ENCODE assay signal across 20 cellular contexts in the genomic region with DNA sequence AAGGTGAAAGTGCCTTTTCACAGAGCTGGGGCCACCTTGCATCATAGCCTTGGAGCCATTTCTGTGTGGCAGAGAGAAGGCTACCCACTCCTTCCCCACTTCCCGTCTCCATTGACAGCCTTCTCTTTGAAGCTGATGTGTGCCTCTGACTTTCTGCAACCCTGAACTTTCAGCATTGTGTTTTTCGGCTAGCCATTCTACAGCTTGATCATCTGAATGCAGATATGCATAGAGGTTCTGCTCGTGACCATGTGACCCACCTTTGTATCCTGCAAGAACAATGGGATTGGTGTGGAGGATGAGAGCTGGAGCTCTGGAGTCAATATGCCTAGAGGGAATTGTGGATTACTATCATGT.
DNase-seq lines count a peak whose midpoint lies in the region; ATAC-seq, FAIRE-seq and TF ChIP-seq lines count a peak whose summit lies in the region.
"Had no signal": no experiment of that assay in that cellular context is flagged by ENCODE, and none has a peak within 500 bp of the region (broad histone marks: within the 10 kb centered on the region; RNA-seq: fewer than 3 reads in every experiment).

No MANE protein-coding gene starts in this region.

- no peak overlapping the region for H2AK5ac ChIP-seq in H9 (ENCODE audit: insufficient read length, low read length)

- H3F3A ChIP-seq in smooth muscle cell (ENCODE audit: low read depth), result no peaks in the 10 kb centered on the region

- intact Hi-C loops in esophagus muscularis mucosa (cut with DNase I), result loop anchor here (5.0 kb wide), 1 partner anchor 119 kb away; no protein-coding TSS in a partner anchor
- intact Hi-C loops in natural killer cell (cut with micrococcal nuclease), result no loop called here

- no peak overlapping the region for H4K91ac ChIP-seq in H9 (ENCODE audit: insufficient read length, low read depth, low read length)

- WGBS in H9 (ENCODE audit: extremely low coverage, insufficient read length, low lambda C conversion rate), result no CpG with 5 or more reads among the region's 3 CpGs
- 76% methylated on average over 3 of the region's 3 CpGs for WGBS in esophagus muscularis mucosa
- 93% methylated on average over 3 of the region's 3 CpGs for WGBS in smooth muscle cell (ENCODE audit: low lambda C conversion rate)

- H3K27me3 ChIP-seq in H9 (ENCODE audit: insufficient read depth, low read length) (no peaks in the 10 kb centered on the region; the same call in 1 of the 2 replicates), esophagus muscularis mucosa (no peaks in the 10 kb centered on the region), smooth muscle cell (ENCODE audit: low read depth) (no peaks in the 10 kb centered on the region)

- H3K9me3 ChIP-seq in H9 (ENCODE audit: control insufficient read depth, low read depth, low read length) (peaks cover 9% of the 10 kb centered on the region), esophagus muscularis mucosa (no peaks in the 10 kb centered on the region), smooth muscle cell (replicated peaks; ENCODE audit: low read depth) (no peaks in the 10 kb centered on the region)

- no peak overlapping the region for H3K27ac ChIP-seq in H9 (ENCODE audit: insufficient read length, low read depth, low read length)
- no peak overlapping the region for H3K27ac ChIP-seq in esophagus muscularis mucosa (replicated peaks in 1 of 4)
- peak overlapping the region; percentile 76 for H3K27ac ChIP-seq in smooth muscle cell (ENCODE audit: low read depth)
- H3K27ac ChIP-seq: KMS-11 had no signal

- H3K36me3 Mint-ChIP-seq in H9 (ENCODE audit: insufficient read depth in 1 of 3, low read depth in 3 of 3), result peaks cover 15 to 48% (median 29%) of the 10 kb centered on the region in 3 experiments
- H3K36me3 Mint-ChIP-seq in natural killer cell, result no peaks in the 10 kb centered on the region
- H3K36me3 Mint-ChIP-seq in WTC11, result peaks cover 39% of the 10 kb centered on the region
- H3K36me3 Mint-ChIP-seq: CD14-positive monocyte had no signal

- no peak overlapping the region for H3K4ac ChIP-seq in H9 (ENCODE audit: low read depth, low read length)

- H2AFZ ChIP-seq in H9 (ENCODE audit: low read length), result no peak overlapping the region
- no peak overlapping the region for H2AFZ ChIP-seq in smooth muscle cell (ENCODE audit: low read depth)

- no peak for TF ChIP-seq POLR2A in esophagus muscularis mucosa (IDR thresholded peaks at IDR 0.05; ENCODE audit: low read depth)

- no peak overlapping the region for H3T11ph ChIP-seq in H9 (ENCODE audit: low read length)

- peak overlapping the region; percentile 15 for H3K18ac ChIP-seq in H9 (ENCODE audit: insufficient read length, low read depth, low read length)

- H3K79me1 ChIP-seq in H9 (ENCODE audit: insufficient read depth, low read depth, low read length, poor library complexity, severe bottlenecking), result no peaks in the 10 kb centered on the region

- no peak overlapping the region for H2BK15ac ChIP-seq in H9 (ENCODE audit: low read depth, low read length)

- no peak overlapping the region for H4K8ac ChIP-seq in H9 (replicated peaks; ENCODE audit: insufficient read length, low read depth, low read length)

- no peaks in the 10 kb centered on the region for H3K79me2 ChIP-seq in H9 (ENCODE audit: insufficient read depth, low read length)
- no peaks in the 10 kb centered on the region for H3K79me2 ChIP-seq in smooth muscle cell (ENCODE audit: low read depth)

- no peak overlapping the region for H2BK12ac ChIP-seq in H9 (ENCODE audit: insufficient read length, low read depth, low read length)

- no peak for FAIRE-seq in frontal cortex (lab: Jason Lieb, UNC)
- FAIRE-seq: GM12892, GM18507, HepG2 had no signal

- H3K4me3 Mint-ChIP-seq in stimulated activated naive CD8-positive, alpha-beta T cell treated with anti-CD3 and anti-CD28 coated beads, Interleukin-15, amount 100 ng/mL, for 72 hours, result peak overlapping the region; percentile 21 to 48
- H3K4me3 Mint-ChIP-seq in H9, result no peak overlapping the region
- H3K4me3 Mint-ChIP-seq in natural killer cell, result no peak overlapping the region
- no peak overlapping the region for H3K4me3 Mint-ChIP-seq in WTC11

- no peak overlapping the region for H2BK120ac ChIP-seq in H9 (ENCODE audit: low read depth, low read length, poor library complexity, severe bottlenecking)

- H3K56ac ChIP-seq in H9 (ENCODE audit: insufficient read length, low read depth, low read length), result no peak overlapping the region

- POLR2A ChIA-PET in WTC11 (lab: Charles Lee), result no interaction called here

- H3K4me1 ChIP-seq in H9 (ENCODE audit: insufficient read depth, low read length) (peaks cover 6% of the 10 kb centered on the region; the same call in 1 of the 2 replicates), esophagus muscularis mucosa (peaks cover 0 to 27% (median 20%) of the 10 kb centered on the region in 4 donors), smooth muscle cell (ENCODE audit: low read depth) (no peaks in the 10 kb centered on the region)

- peak overlapping the region; percentile 57 for H4K5ac ChIP-seq in H9 (ENCODE audit: insufficient read length, low read depth, low read length)

- H3K4me3 ChIP-seq in esophagus muscularis mucosa (no peak overlapping the region), smooth muscle cell (no peak overlapping the region)

- no peak overlapping the region for H3K9ac ChIP-seq in H9 (ENCODE audit: extremely low read depth, insufficient read length, low read length)
- no peak overlapping the region for H3K9ac ChIP-seq in smooth muscle cell (ENCODE audit: low read depth)
- H3K9ac ChIP-seq: KMS-11 had no signal

- no peak overlapping the region for H2BK20ac ChIP-seq in H9 (ENCODE audit: low read depth, low read length, poor library complexity, severe bottlenecking)

- no peak overlapping the region for H3K23ac ChIP-seq in H9 (ENCODE audit: insufficient read length, low read depth, low read length)

- ATAC-seq in stimulated activated naive CD8-positive, alpha-beta T cell treated with anti-CD3 and anti-CD28 coated beads, Interleukin-15, amount 100 ng/mL, for 72 hours, result peak; percentile 19
- no peak for ATAC-seq in stimulated activated naive CD8-positive, alpha-beta T cell treated with anti-CD3 and anti-CD28 coated beads, Interleukin-15, Interleukin-2, amounts not matched to agents 100 U/mL and 50 U/mL, for 24 hours
- ATAC-seq in natural killer cell, result no peak
- ATAC-seq in WTC11, result no peak

- peaks cover 28% of the 10 kb centered on the region for H3K27me3 Mint-ChIP-seq in stimulated activated naive CD8-positive, alpha-beta T cell treated with anti-CD3 and anti-CD28 coated beads, Interleukin-15, amount 100 ng/mL, for 72 hours
- peaks cover 4% of the 10 kb centered on the region for H3K27me3 Mint-ChIP-seq in H9 (ENCODE audit: low read depth)
- H3K27me3 Mint-ChIP-seq in natural killer cell (ENCODE audit: low read depth in 2 of 2), result peaks cover 14 to 37% of the 10 kb centered on the region in 2 donors
- peaks cover 11% of the 10 kb centered on the region for H3K27me3 Mint-ChIP-seq in WTC11 (ENCODE audit: low read depth)

- no peak for TF ChIP-seq EP300 in esophagus muscularis mucosa (IDR thresholded peaks at IDR 0.05)

- no peaks in the 10 kb centered on the region for H3K23me2 ChIP-seq in H9 (ENCODE audit: insufficient read length, low read depth, low read length, poor library complexity, severe bottlenecking)

- TF ChIP-seq CTCF in H9 (conservative IDR thresholded peaks at IDR 0.05) (no peak), esophagus muscularis mucosa (IDR thresholded peaks at IDR 0.05) (no peak), smooth muscle cell (IDR thresholded peaks at IDR 0.05; ENCODE audit: borderline replicate concordance, insufficient read depth, poor library complexity, severe bottlenecking) (no peak), natural killer cell (IDR thresholded peaks at IDR 0.05) (no peak), WTC11 (IDR thresholded peaks at IDR 0.05) (no peak)

- H2BK5ac ChIP-seq in H9 (ENCODE audit: insufficient read length, low read length), result no peak overlapping the region

- no peaks in the 10 kb centered on the region for H3K36me3 ChIP-seq in esophagus muscularis mucosa
- H3K36me3 ChIP-seq in smooth muscle cell (ENCODE audit: low read depth), result no peaks in the 10 kb centered on the region

- H3K9me3 Mint-ChIP-seq in stimulated activated naive CD8-positive, alpha-beta T cell treated with anti-CD3 and anti-CD28 coated beads, Interleukin-15, amount 100 ng/mL, for 72 hours, result peaks cover 0 to 21% of the 10 kb centered on the region in 2 donors
- H3K9me3 Mint-ChIP-seq in H9 (peaks cover 39% of the 10 kb centered on the region in 2 experiments), natural killer cell (no peaks in the 10 kb centered on the region), WTC11 (peaks cover 44% of the 10 kb centered on the region)

- H4K20me1 ChIP-seq in H9 (ENCODE audit: control insufficient read depth, insufficient read depth, insufficient read length) (no peaks in the 10 kb centered on the region), smooth muscle cell (ENCODE audit: low read depth) (no peaks in the 10 kb centered on the region)

- H3K4me1 Mint-ChIP-seq in stimulated activated naive CD8-positive, alpha-beta T cell treated with anti-CD3 and anti-CD28 coated beads, Interleukin-15, amount 100 ng/mL, for 72 hours, result peaks cover 10% of the 10 kb centered on the region
- H3K4me1 Mint-ChIP-seq in H9 (peaks cover 19% of the 10 kb centered on the region in 2 experiments), natural killer cell (peaks cover 0 to 11% of the 10 kb centered on the region in 2 donors), WTC11 (peaks cover 30% of the 10 kb centered on the region)

- H3K27ac Mint-ChIP-seq in stimulated activated naive CD8-positive, alpha-beta T cell treated with anti-CD3 and anti-CD28 coated beads, Interleukin-15, amount 100 ng/mL, for 72 hours, result peak overlapping the region in 1 of 2 donors; percentile 47
- peak overlapping the region in 2 of 3 experiments; percentile 8 to 72; a peak in 1 of 7 replicates for H3K27ac Mint-ChIP-seq in H9
- H3K27ac Mint-ChIP-seq in natural killer cell, result no peak overlapping the region
- H3K27ac Mint-ChIP-seq in WTC11, result no peak overlapping the region; the same call in 1 of the 2 replicates

- no peak for DNase-seq in stimulated activated naive CD8-positive, alpha-beta T cell treated with anti-CD3 and anti-CD28 coated beads, Interleukin-15, amount 100 ng/mL, for 72 hours
- no peak for DNase-seq in stimulated activated naive CD8-positive, alpha-beta T cell treated with anti-CD3 and anti-CD28 coated beads, Interleukin-15, Interleukin-2, amounts not matched to agents 100 U/mL and 50 U/mL, for 24 hours
- no peak for DNase-seq in H9
- DNase-seq in esophagus muscularis mucosa (ENCODE audit: extremely low spot score), result peak; percentile 62
- DNase-seq in smooth muscle cell (lab: John Stamatoyannopoulos, UW; ENCODE audit: unreplicated experiment), result no peak
- DNase-seq in natural killer cell, result no peak
- DNase-seq in WTC11 (ENCODE audit: low spot score), result no peak
- no peak for DNase-seq in frontal cortex (ENCODE audit: low spot score in 2 of 2)
- DNase-seq: ACHN, EL, GOT3, NCI-H1436 treated with DMSO at 0.1 percent for 48 hours, NCI-H748 treated with DMSO at 0.1 percent for 48 hours, Right ventricle myocardium superior, SW 1271 had no signal

- no peak overlapping the region for H3K14ac ChIP-seq in H9 (ENCODE audit: insufficient read depth, low read length)

- no peak overlapping the region for H3K4me2 ChIP-seq in H9 (ENCODE audit: insufficient read depth, insufficient read length, low read length)
- H3K4me2 ChIP-seq in smooth muscle cell, result no peak overlapping the region
- H3K4me2 ChIP-seq: KMS-11 had no signal

- CTCF ChIA-PET in WTC11 (lab: Charles Lee), result interaction anchor here (1.0 to 2.1 kb wide), 3 partner anchors 11 to 292 kb away, joined by 3 to 14 read pairs (median 10); no protein-coding TSS in a partner anchor

Comparison
In these comparisons a context has a peak if more than half of its experiments do, and no peak if none do; other contexts are left out.
1. H3K27ac Mint-ChIP-seq: peak in H9 (2 of 3); none in natural killer cell (0 of 2) and WTC11 (single experiment).
2. H3K4me3 Mint-ChIP-seq: peak in stimulated activated naive CD8-positive, alpha-beta T cell treated with anti-CD3 and anti-CD28 coated beads, Interleukin-15, amount 100 ng/mL, for 72 hours (2 of 2); none in H9 (0 of 2), natural killer cell (single experiment) and WTC11 (single experiment).